ENCODE assay signal across 8 cellular contexts in the genomic region with DNA sequence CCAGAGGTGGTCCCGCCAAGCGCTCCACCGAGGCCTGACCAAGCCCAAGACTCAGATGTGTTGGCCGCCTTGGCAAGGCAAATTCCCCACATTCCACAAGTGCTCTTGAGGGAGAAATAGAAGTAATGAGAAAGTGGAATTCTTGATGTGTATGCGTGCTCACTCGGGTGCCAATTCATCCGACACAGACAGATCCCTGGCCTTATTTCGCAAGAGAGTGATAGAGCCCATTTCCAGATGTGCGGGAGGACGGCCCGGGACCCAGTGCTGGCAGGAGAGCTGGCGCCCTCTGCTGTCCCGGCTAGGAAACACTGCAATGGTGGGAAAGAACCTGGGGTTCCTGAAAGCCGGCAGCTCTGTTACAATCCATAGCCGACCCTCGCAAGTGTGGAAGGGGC.
DNase-seq lines count a peak whose midpoint lies in the region; ATAC-seq and FAIRE-seq lines count a peak whose summit lies in the region.

No MANE protein-coding gene starts in this region.

- H3K9me3 Mint-ChIP-seq in central memory CD8-positive, alpha-beta T cell: no peaks in the 10 kb centered on the region

- peak; percentile 91 for FAIRE-seq in GM19239 (lab: Jason Lieb, UNC)

- H3K27me3 Mint-ChIP-seq in central memory CD8-positive, alpha-beta T cell: no peaks in the 10 kb centered on the region

- H3K27ac Mint-ChIP-seq in central memory CD8-positive, alpha-beta T cell (ENCODE audit: low read depth): no peak overlapping the region

- in situ Hi-C loops in ACHN (cut with HindIII; ENCODE audit: low pct_ligation_motif_present, low pct_unique_long_range_greater_than_20kb, low sequenced_read_pairs): no loop called here

- no peaks in the 10 kb centered on the region for H3K36me3 Mint-ChIP-seq in central memory CD8-positive, alpha-beta T cell (ENCODE audit: insufficient read depth)

- H3K4me1 Mint-ChIP-seq in central memory CD8-positive, alpha-beta T cell: peaks cover 15% of the 10 kb centered on the region

- no peak for ATAC-seq in central memory CD8-positive, alpha-beta T cell (replicated peaks; ENCODE audit: extremely low read depth, poor library complexity, severe bottlenecking)
- peak; percentile 98 for ATAC-seq in left lobe of liver
- ATAC-seq in HG02678 (IDR thresholded peaks at IDR 0.05; ENCODE audit: unreplicated experiment): no peak

- DNase-seq in ACHN (peak; percentile 66), GM19239 (ENCODE audit: insufficient read length, low spot score) (peak; percentile 47), NCI-H2171 treated with DMSO at 0.1 percent for 48 hours (lab: John Stamatoyannopoulos, UW) (peak; percentile 67), left lobe of liver (ENCODE audit: low spot score) (peak; percentile 84)
- peak; percentile 16 for DNase-seq in activated CD4-positive, CD25-positive, alpha-beta regulatory T cell treated with anti-CD3 and anti-CD28 coated beads, Interleukin-2, amount 50 U/mL, for 16 hours (ENCODE audit: low read depth, low spot score)
- DNase-seq in central memory CD8-positive, alpha-beta T cell (ENCODE audit: low spot score in 2 of 2): peak; percentile 53 to 59
- DNase-seq in stimulated activated CD4-positive, alpha-beta T cell treated with anti-CD3 and anti-CD28 coated beads, Interleukin-2, amount 100 ng/mL, for 4 hours (ENCODE audit: low read depth): peak; percentile 55

- no peak overlapping the region for H3K4me3 Mint-ChIP-seq in central memory CD8-positive, alpha-beta T cell

Comparison
In these comparisons a context has a peak if more than half of its experiments do, and no peak if none do; other contexts are left out.
1. DNase-seq: peak in every context shown above with its lines; median percentile 84 in left lobe of liver; 67 in NCI-H2171 treated with DMSO at 0.1 percent for 48 hours; 66 in ACHN; 56 in central memory CD8-positive, alpha-beta T cell; 55 in stimulated activated CD4-positive, alpha-beta T cell treated with anti-CD3 and anti-CD28 coated beads, Interleukin-2, amount 100 ng/mL, for 4 hours; 47 in GM19239; 16 in activated CD4-positive, CD25-positive, alpha-beta regulatory T cell treated with anti-CD3 and anti-CD28 coated beads, Interleukin-2, amount 50 U/mL, for 16 hours.